15 cellular contexts compared by ENCODE assay signal in the genomic region with DNA sequence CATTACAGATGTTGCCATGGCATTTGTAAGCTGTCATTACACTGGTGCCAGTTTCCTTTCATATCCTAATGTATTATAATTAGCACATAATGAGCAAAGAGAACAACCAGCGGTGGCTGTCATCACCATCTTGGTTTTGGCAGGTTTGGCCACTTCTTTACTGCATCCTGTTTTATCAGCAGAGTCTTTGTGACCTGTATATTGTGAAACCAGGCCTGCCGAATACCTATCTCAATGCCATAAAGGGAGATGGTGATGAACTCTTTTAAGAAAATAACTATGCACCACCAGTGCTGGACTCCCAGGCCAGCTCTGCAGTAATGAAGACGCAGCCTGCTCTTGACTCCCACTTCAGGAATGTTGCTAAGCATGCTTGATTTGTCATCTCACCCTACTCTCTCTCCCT.
DNase-seq lines count a peak whose midpoint lies in the region; ATAC-seq and TF ChIP-seq lines count a peak whose summit lies in the region.
"Had no signal": no experiment of that assay in that cellular context is flagged by ENCODE, and none has a peak within 500 bp of the region (broad histone marks: within the 10 kb centered on the region; RNA-seq: fewer than 3 reads in every experiment).

No MANE protein-coding gene starts in this region.

- TF ChIP-seq POLR2A in suprapubic skin (IDR thresholded peaks at IDR 0.05): no peak

- no peaks in the 10 kb centered on the region for H3K36me3 ChIP-seq in CD4-positive, alpha-beta memory T cell (ENCODE audit: insufficient read depth, low read length)
- no peaks in the 10 kb centered on the region for H3K36me3 ChIP-seq in suprapubic skin
- H3K36me3 ChIP-seq: BLaER1 treated with 17β-estradiol and CSF1 and Interleukin-3, amounts not matched to agents 10 nM and 100 nM had no signal

- POLR2A ChIA-PET in RWPE1 (lab: Yijun Ruan, JAX; ENCODE audit: low non-redundant PET): no interaction called here
- POLR2A ChIA-PET in CD4-positive, alpha-beta memory T cell (lab: Charles Lee; ENCODE audit: partially characterized antibody): no interaction called here

- CTCF ChIA-PET in RWPE1 (lab: Yijun Ruan, JAX): no interaction called here
- CTCF ChIA-PET in CD4-positive, alpha-beta memory T cell (lab: Charles Lee; ENCODE audit: partially characterized antibody): no interaction called here

- WGBS in suprapubic skin: 78% methylated on average over 3 of the region's 3 CpGs

- no peak overlapping the region for H3K4me3 ChIP-seq in fibroblast of villous mesenchyme (ENCODE audit: low read depth, low read length)
- no peak overlapping the region for H3K4me3 ChIP-seq in CD4-positive, alpha-beta memory T cell (ENCODE audit: low read length in 2 of 2)
- no peak overlapping the region for H3K4me3 ChIP-seq in suprapubic skin
- H3K4me3 ChIP-seq: BLaER1 treated with 17β-estradiol and CSF1 and Interleukin-3, amounts not matched to agents 10 nM and 100 nM; mucosa of descending colon had no signal

- ATAC-seq in GM19035 (IDR thresholded peaks at IDR 0.05; ENCODE audit: unreplicated experiment): no peak
- ATAC-seq in activated naive CD4-positive, alpha-beta T cell treated with anti-CD3 and anti-CD28 coated beads, Interleukin-2, amount 50 U/mL, for 72 hours: no peak
- ATAC-seq: mucosa of descending colon had no signal

- H3K4me1 Mint-ChIP-seq in CD4-positive, alpha-beta memory T cell: peaks cover 11 to 28% (median 23%) of the 10 kb centered on the region in 4 donors

- H3K9me3 Mint-ChIP-seq in CD4-positive, alpha-beta memory T cell: peaks cover 0 to 9% (median 3%) of the 10 kb centered on the region in 8 donors
- H3K9me3 Mint-ChIP-seq in activated naive CD4-positive, alpha-beta T cell treated with anti-CD3 and anti-CD28 coated beads, Interleukin-2, amount 50 U/mL, for 72 hours: no peaks in the 10 kb centered on the region

- no peaks in the 10 kb centered on the region for H3K9me3 ChIP-seq in CD4-positive, alpha-beta memory T cell (ENCODE audit: control insufficient read depth in 1 of 2, low read length in 2 of 2)
- H3K9me3 ChIP-seq in suprapubic skin: no peaks in the 10 kb centered on the region
- H3K9me3 ChIP-seq: mucosa of descending colon had no signal

- DNase-seq in ELR (ENCODE audit: low read depth) (peak; percentile 74), RWPE1 (ENCODE audit: low spot score) (peak; percentile 66), fibroblast of villous mesenchyme (ENCODE audit: low read depth) (peak; percentile 41), non-pigmented ciliary epithelial cell (ENCODE audit: low read depth) (peak; percentile 63), suprapubic skin (ENCODE audit: low spot score in 2 of 2) (no peak)
- no peak for DNase-seq in CD4-positive, alpha-beta memory T cell
- no peak for DNase-seq in activated naive CD4-positive, alpha-beta T cell treated with anti-CD3 and anti-CD28 coated beads, Interleukin-2, amount 50 U/mL, for 72 hours (ENCODE audit: low spot score in 2 of 2)
- DNase-seq: activated CD4-positive, alpha-beta memory T cell treated with anti-CD3 and anti-CD28 coated beads, Interleukin-2, amount 10 ng/mL, durations not matched to agents 7 days and 5 days; DMS79 treated with DMSO at 0.1 percent for 48 hours; mucosa of descending colon; NCI-H1092; NCI-H2171; NK-92 treated with Interleukin-12 subunit alpha and Interleukin-12 subunit beta, amount 100 ng/mL, for 24 hours had no signal

- H3K27ac Mint-ChIP-seq in CD4-positive, alpha-beta memory T cell: no peak overlapping the region
- no peak overlapping the region for H3K27ac Mint-ChIP-seq in activated naive CD4-positive, alpha-beta T cell treated with anti-CD3 and anti-CD28 coated beads, Interleukin-2, amount 50 U/mL, for 72 hours
- H3K27ac Mint-ChIP-seq: activated CD4-positive, alpha-beta memory T cell treated with anti-CD3 and anti-CD28 coated beads, Interleukin-2, amount 10 ng/mL, durations not matched to agents 7 days and 5 days had no signal

- H3K36me3 Mint-ChIP-seq in CD4-positive, alpha-beta memory T cell: no peaks in the 10 kb centered on the region
- H3K36me3 Mint-ChIP-seq in activated naive CD4-positive, alpha-beta T cell treated with anti-CD3 and anti-CD28 coated beads, Interleukin-2, amount 50 U/mL, for 72 hours: no peaks in the 10 kb centered on the region

- intact Hi-C loops in CD4-positive, alpha-beta memory T cell (cut with micrococcal nuclease): no loop called here

- no peaks in the 10 kb centered on the region for H3K27me3 ChIP-seq in CD4-positive, alpha-beta memory T cell (ENCODE audit: insufficient read depth, low read length)
- H3K27me3 ChIP-seq in suprapubic skin: no peaks in the 10 kb centered on the region
- H3K27me3 ChIP-seq: BLaER1 treated with 17β-estradiol and CSF1 and Interleukin-3, amounts not matched to agents 10 nM and 100 nM had no signal

- H3K4me1 ChIP-seq in CD4-positive, alpha-beta memory T cell (ENCODE audit: insufficient read depth, low read length): peaks cover 5% of the 10 kb centered on the region
- peaks cover 9% of the 10 kb centered on the region for H3K4me1 ChIP-seq in suprapubic skin

- no peak overlapping the region for H3K27ac ChIP-seq in RWPE1
- no peak overlapping the region for H3K27ac ChIP-seq in CD4-positive, alpha-beta memory T cell (ENCODE audit: low read depth, low read length)
- H3K27ac ChIP-seq in suprapubic skin: no peak overlapping the region
- H3K27ac ChIP-seq: BLaER1 treated with 17β-estradiol and CSF1 and Interleukin-3, amounts not matched to agents 10 nM and 100 nM had no signal

- TF ChIP-seq CTCF in RWPE1 (conservative IDR thresholded peaks at IDR 0.05; ENCODE audit: low read depth) (no peak), fibroblast of villous mesenchyme (IDR thresholded peaks at IDR 0.05; ENCODE audit: insufficient read depth, low read depth, low read length) (no peak), suprapubic skin (IDR thresholded peaks at IDR 0.05) (no peak)

- no peak for TF ChIP-seq EP300 in suprapubic skin (IDR thresholded peaks at IDR 0.05)

- no peaks in the 10 kb centered on the region for H3K27me3 Mint-ChIP-seq in CD4-positive, alpha-beta memory T cell
- H3K27me3 Mint-ChIP-seq: activated CD4-positive, alpha-beta memory T cell treated with anti-CD3 and anti-CD28 coated beads, Interleukin-2, amount 10 ng/mL, durations not matched to agents 7 days and 5 days had no signal

- H3K4me3 Mint-ChIP-seq in CD4-positive, alpha-beta memory T cell: peak overlapping the region in 1 of 8 donors; percentile 53
- H3K4me3 Mint-ChIP-seq: activated CD4-positive, alpha-beta memory T cell treated with anti-CD3 and anti-CD28 coated beads, Interleukin-2, amount 10 ng/mL, durations not matched to agents 7 days and 5 days had no signal

Comparison
In these comparisons a context has a peak if more than half of its experiments do, and no peak if none do; other contexts are left out.
1. DNase-seq: peak in ELR (single experiment), RWPE1 (single experiment), fibroblast of villous mesenchyme (single experiment) and non-pigmented ciliary epithelial cell (single experiment); none in CD4-positive, alpha-beta memory T cell (0 of 5), suprapubic skin (0 of 2) and activated naive CD4-positive, alpha-beta T cell treated with anti-CD3 and anti-CD28 coated beads, Interleukin-2, amount 50 U/mL, for 72 hours (0 of 2).